Comparison of ENCODE assay signal across 14 cellular contexts in the genomic region with DNA sequence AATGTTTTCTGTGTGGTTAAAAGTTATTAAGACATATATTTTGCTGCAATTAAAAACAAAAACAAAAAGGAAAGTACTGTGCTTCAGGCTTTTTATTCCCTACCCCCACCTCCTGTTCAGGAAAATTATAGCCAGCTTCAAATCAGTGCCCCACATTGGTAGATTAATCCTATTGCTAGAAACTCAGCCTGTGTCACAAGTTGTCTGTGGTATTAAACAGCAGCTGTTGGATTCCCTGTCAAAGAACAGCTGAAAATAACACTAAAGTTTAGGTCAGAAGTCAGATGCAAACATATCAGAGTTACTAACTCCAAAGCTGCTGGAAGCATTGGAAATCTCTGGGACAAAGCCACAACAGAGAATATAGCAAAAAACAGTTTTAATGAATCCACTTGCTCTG. TPM values are rescaled to one million over a fixed set of nuclear protein-coding genes. Genes with fewer than 3 reads are reported as not detected.
DNase-seq lines count a peak whose midpoint lies in the region; ATAC-seq, FAIRE-seq and TF ChIP-seq lines count a peak whose summit lies in the region.
"Had no signal": no experiment of that assay in that cellular context is flagged by ENCODE, and none has a peak within 500 bp of the region (broad histone marks: within the 10 kb centered on the region; RNA-seq: fewer than 3 reads in every experiment).

No MANE protein-coding gene starts in this region.

- no peaks in the 10 kb centered on the region for H3K27me3 ChIP-seq in CD8-positive, alpha-beta memory T cell (ENCODE audit: insufficient read depth, low read length, poor library complexity, severe bottlenecking)
- H3K27me3 ChIP-seq in HUES64 (ENCODE audit: insufficient read depth, low read length) (no peaks in the 10 kb centered on the region), endodermal cell (ENCODE audit: control insufficient read depth, insufficient read depth, low read length, poor library complexity, severe bottlenecking) (no peaks in the 10 kb centered on the region)
- no peaks in the 10 kb centered on the region for H3K27me3 ChIP-seq in naive thymus-derived CD4-positive, alpha-beta T cell (ENCODE audit: control insufficient read depth in 2 of 2, insufficient read depth in 2 of 2, low read length in 2 of 2)
- H3K27me3 ChIP-seq: vagina had no signal

- H3K4me3 Mint-ChIP-seq in CD8-positive, alpha-beta memory T cell, result peak overlapping the region in 4 of 7 donors; percentile 5 to 43 (median 26)
- H3K4me3 Mint-ChIP-seq in endodermal cell, result no peak overlapping the region
- H3K4me3 Mint-ChIP-seq in naive thymus-derived CD4-positive, alpha-beta T cell, result peak overlapping the region in 9 of 10 donors; percentile 2 to 97 (median 93)

- no peak for ATAC-seq in naive thymus-derived CD4-positive, alpha-beta T cell
- ATAC-seq in HG02798 (IDR thresholded peaks at IDR 0.05; ENCODE audit: poor library complexity, unreplicated experiment), result no peak

- intact Hi-C loops in naive thymus-derived CD4-positive, alpha-beta T cell (cut with micrococcal nuclease), result loop anchor here in 1 of 2 donors (1.0 to 5.0 kb wide), 2 partner anchors 10 to 47 kb away; no protein-coding TSS in a partner anchor
- intact Hi-C loops in kidney (cut with DNase I), result no loop called here

- no peaks in the 10 kb centered on the region for H3K36me3 ChIP-seq in CD8-positive, alpha-beta memory T cell (ENCODE audit: insufficient read depth, low read length)
- peaks cover 11% of the 10 kb centered on the region; the same call in 1 of the 2 replicates for H3K36me3 ChIP-seq in HUES64 (ENCODE audit: insufficient read depth, low read length)
- peaks cover 40% of the 10 kb centered on the region for H3K36me3 ChIP-seq in endodermal cell (ENCODE audit: control insufficient read depth, insufficient read depth, low read length)
- peaks cover 0 to 7% (median 0%) of the 10 kb centered on the region in 3 experiments for H3K36me3 ChIP-seq in naive thymus-derived CD4-positive, alpha-beta T cell (ENCODE audit: control insufficient read depth in 2 of 3, insufficient read depth in 3 of 3, low read length in 3 of 3)
- H3K36me3 ChIP-seq in kidney (ENCODE audit: control insufficient read depth in 1 of 2, insufficient read depth in 2 of 2, low read length in 2 of 2), result no peaks in the 10 kb centered on the region
- H3K36me3 ChIP-seq: vagina had no signal

- peaks cover 20% of the 10 kb centered on the region for H3K4me1 ChIP-seq in CD8-positive, alpha-beta memory T cell (ENCODE audit: insufficient read depth, low read length)
- H3K4me1 ChIP-seq in HUES64 (ENCODE audit: insufficient read depth, low read length) (peaks cover 48% of the 10 kb centered on the region), endodermal cell (ENCODE audit: control insufficient read depth, insufficient read depth, low read length) (no peaks in the 10 kb centered on the region), kidney (ENCODE audit: control insufficient read depth in 1 of 2, insufficient read depth in 1 of 2, low read depth in 1 of 2, low read length in 2 of 2) (peaks cover 7 to 14% of the 10 kb centered on the region in 2 donors)
- peaks cover 4 to 34% of the 10 kb centered on the region in 2 donors for H3K4me1 ChIP-seq in naive thymus-derived CD4-positive, alpha-beta T cell (ENCODE audit: control insufficient read depth in 2 of 2, insufficient read depth in 2 of 2, low read length in 2 of 2)
- H3K4me1 ChIP-seq: vagina had no signal

- H3K27ac ChIP-seq in CD8-positive, alpha-beta memory T cell (ENCODE audit: low read depth, low read length), result no peak overlapping the region
- H3K27ac ChIP-seq in HUES64 (ENCODE audit: low read depth, low read length) (peak overlapping the region; percentile 2; the same call in 1 of the 2 replicates), endodermal cell (ENCODE audit: low read depth, low read length) (no peak overlapping the region), kidney (ENCODE audit: low read depth in 2 of 2, low read length in 2 of 2) (no peak overlapping the region)
- H3K27ac ChIP-seq in naive thymus-derived CD4-positive, alpha-beta T cell (ENCODE audit: low read depth, low read length), result no peak overlapping the region
- H3K27ac ChIP-seq: vagina had no signal

- CTCF ChIA-PET in CD8-positive, alpha-beta memory T cell (lab: Charles Lee), result no interaction called here
- CTCF ChIA-PET in naive thymus-derived CD4-positive, alpha-beta T cell (lab: Charles Lee), result interaction anchor here (0.8 kb wide), 1 partner anchor 19 kb away, joined by 3 read pairs; no protein-coding TSS in a partner anchor

- POLR2A ChIA-PET in CD8-positive, alpha-beta memory T cell (lab: Charles Lee), result no interaction called here
- POLR2A ChIA-PET in naive thymus-derived CD4-positive, alpha-beta T cell (lab: Charles Lee), result interaction anchor here (1.1 to 3.6 kb wide), 4 partner anchors 19 to 79 kb away, joined by 3 to 42 read pairs (median 8); no protein-coding TSS in a partner anchor

- no peak for DNase-seq in CD8-positive, alpha-beta memory T cell
- no peak for DNase-seq in endodermal cell
- no peak for DNase-seq in naive thymus-derived CD4-positive, alpha-beta T cell
- no peak for DNase-seq in DMS 273 (lab: John Stamatoyannopoulos, UW; ENCODE audit: unreplicated experiment)
- no peak for DNase-seq in KG1 (lab: John Stamatoyannopoulos, UW)
- no peak for DNase-seq in kidney
- DNase-seq: activated T-cell treated with anti-CD3 and anti-CD28 coated beads, Interleukin-2, amount 50 U/mL, for 24 hours; DMS79; effector CD8-positive, alpha-beta T cell; stimulated activated CD4-positive, alpha-beta T cell treated with anti-CD3 and anti-CD28 coated beads, Interleukin-4, amount 100 ng/mL, for 24 hours; stimulated activated naive B cell treated with anti-CD40 and anti-IgM and Interleukin-4, amounts not matched to agents 10 μg/mL and 1 μg/mL and 100 μg/mL, for 72 hours had no signal

- peaks cover 0 to 2% (median 0%) of the 10 kb centered on the region in 3 donors for H3K36me3 Mint-ChIP-seq in CD8-positive, alpha-beta memory T cell
- H3K36me3 Mint-ChIP-seq in endodermal cell (ENCODE audit: low read depth), result peaks cover 38% of the 10 kb centered on the region
- H3K36me3 Mint-ChIP-seq in naive thymus-derived CD4-positive, alpha-beta T cell, result peaks cover 0 to 18% (median 11%) of the 10 kb centered on the region in 5 donors
- H3K36me3 Mint-ChIP-seq: stimulated activated naive B cell treated with anti-CD40 and anti-IgM and Interleukin-4, amounts not matched to agents 10 μg/mL and 1 μg/mL and 100 μg/mL, for 72 hours had no signal

- TF ChIP-seq CTCF in endodermal cell (conservative IDR thresholded peaks at IDR 0.05) (no peak), kidney (IDR thresholded peaks at IDR 0.05; ENCODE audit: borderline replicate concordance, extremely low read depth, insufficient read depth) (no peak)

- no peak overlapping the region for H3K27ac Mint-ChIP-seq in CD8-positive, alpha-beta memory T cell
- no peak overlapping the region for H3K27ac Mint-ChIP-seq in endodermal cell
- peak overlapping the region in 6 of 9 donors; percentile 47 to 99 (median 98) for H3K27ac Mint-ChIP-seq in naive thymus-derived CD4-positive, alpha-beta T cell

- H3K4me1 Mint-ChIP-seq in CD8-positive, alpha-beta memory T cell, result peaks cover 22 to 49% (median 39%) of the 10 kb centered on the region in 3 donors
- peaks cover 45% of the 10 kb centered on the region for H3K4me1 Mint-ChIP-seq in endodermal cell
- peaks cover 9 to 57% (median 48%) of the 10 kb centered on the region in 7 donors for H3K4me1 Mint-ChIP-seq in naive thymus-derived CD4-positive, alpha-beta T cell

- no peaks in the 10 kb centered on the region for H3K9me3 ChIP-seq in CD8-positive, alpha-beta memory T cell (ENCODE audit: low read length)
- H3K9me3 ChIP-seq in HUES64 (ENCODE audit: insufficient read depth, low read depth, low read length), result no peaks in the 10 kb centered on the region
- H3K9me3 ChIP-seq in endodermal cell (ENCODE audit: control insufficient read depth, low read length), result peaks cover 15% of the 10 kb centered on the region
- no peaks in the 10 kb centered on the region for H3K9me3 ChIP-seq in naive thymus-derived CD4-positive, alpha-beta T cell (ENCODE audit: control insufficient read depth in 2 of 3, low read length in 3 of 3)
- H3K9me3 ChIP-seq in kidney (ENCODE audit: control insufficient read depth in 1 of 2, low read length in 2 of 2), result no peaks in the 10 kb centered on the region
- H3K9me3 ChIP-seq: vagina had no signal

- H3K4me3 ChIP-seq in CD8-positive, alpha-beta memory T cell (ENCODE audit: low read length), result no peak overlapping the region
- H3K4me3 ChIP-seq in HUES64 (ENCODE audit: low read length), result peak overlapping the region; percentile 5; the same call in 1 of the 2 replicates
- H3K4me3 ChIP-seq in endodermal cell (ENCODE audit: low read length), result peak overlapping the region; percentile 86
- no peak overlapping the region for H3K4me3 ChIP-seq in naive thymus-derived CD4-positive, alpha-beta T cell (ENCODE audit: low read length)
- H3K4me3 ChIP-seq in kidney (ENCODE audit: low read length in 2 of 2), result no peak overlapping the region

- no peak for FAIRE-seq in kidney (lab: Jason Lieb, UNC)

- peaks cover 0 to 3% of the 10 kb centered on the region in 2 donors for H3K27me3 Mint-ChIP-seq in CD8-positive, alpha-beta memory T cell
- no peaks in the 10 kb centered on the region for H3K27me3 Mint-ChIP-seq in endodermal cell (ENCODE audit: insufficient read depth)
- no peaks in the 10 kb centered on the region for H3K27me3 Mint-ChIP-seq in naive thymus-derived CD4-positive, alpha-beta T cell
- H3K27me3 Mint-ChIP-seq: activated T-cell treated with anti-CD3 and anti-CD28 coated beads, Interleukin-2, amount 50 U/mL, for 24 hours; stimulated activated naive B cell treated with anti-CD40 and anti-IgM and Interleukin-4, amounts not matched to agents 10 μg/mL and 1 μg/mL and 100 μg/mL, for 72 hours had no signal

- peaks cover 0 to 4% (median 0%) of the 10 kb centered on the region in 5 donors for H3K9me3 Mint-ChIP-seq in CD8-positive, alpha-beta memory T cell
- H3K9me3 Mint-ChIP-seq in endodermal cell, result peaks cover 6% of the 10 kb centered on the region
- H3K9me3 Mint-ChIP-seq in naive thymus-derived CD4-positive, alpha-beta T cell, result peaks cover 0 to 7% (median 1%) of the 10 kb centered on the region in 11 donors
- H3K9me3 Mint-ChIP-seq: activated T-cell treated with anti-CD3 and anti-CD28 coated beads, Interleukin-2, amount 50 U/mL, for 24 hours; stimulated activated naive B cell treated with anti-CD40 and anti-IgM and Interleukin-4, amounts not matched to agents 10 μg/mL and 1 μg/mL and 100 μg/mL, for 72 hours had no signal

- H3K9ac ChIP-seq in HUES64 (ENCODE audit: low read depth, low read length) (0 out of 2 replicates have a peak overlapping the region, but pooled peaks have one; percentile 2), endodermal cell (ENCODE audit: extremely low read depth, low read length, poor library complexity, severe bottlenecking) (peak overlapping the region; percentile 69), kidney (ENCODE audit: low read length in 2 of 2) (no peak overlapping the region)

RNA-seq across cellular contexts. Expression of gene CCDC141, which starts 0.8 kb away (rescaled TPM):
- total RNA-seq in CD8-positive, alpha-beta memory T cell, result 1 to 10 TPM; 1.6 to 2.1 TPM
- 3.9 TPM for polyA plus RNA-seq in CD8-positive, alpha-beta memory T cell
- 2.3 TPM for polyA plus RNA-seq in HUES64 (2013, experiment 1 of 2)
- 2.3 TPM for polyA plus RNA-seq in HUES64 (2013, experiment 2 of 2)
- total RNA-seq in endodermal cell (100 to 1,000 TPM; 118 to 142 TPM), kidney (3.0 TPM)
- polyA plus RNA-seq in endodermal cell (2013, experiment 1 of 2), result 5.3 TPM
- polyA plus RNA-seq in endodermal cell (2013, experiment 2 of 2), result 7.2 TPM
- total RNA-seq in naive thymus-derived CD4-positive, alpha-beta T cell, result 10 to 100 TPM; 11.6 to 39.2 (median 35.1) TPM
- 10 to 100 TPM in 1 of 2 donors, 1 to 10 TPM in 1; 8.2 to 16.7 TPM for polyA plus RNA-seq in naive thymus-derived CD4-positive, alpha-beta T cell
- not detected for polyA plus RNA-seq in kidney (ENCODE audit: insufficient read depth, low read depth, low replicate concordance)

Comparison
In these comparisons a context has a peak if more than half of its experiments do, and no peak if none do; other contexts are left out.
1. H3K4me3 ChIP-seq: peak in HUES64 (single experiment) and endodermal cell (single experiment); none in CD8-positive, alpha-beta memory T cell (single experiment), naive thymus-derived CD4-positive, alpha-beta T cell (single experiment) and kidney (0 of 2).
2. H3K27ac Mint-ChIP-seq: peak in naive thymus-derived CD4-positive, alpha-beta T cell (6 of 9); none in CD8-positive, alpha-beta memory T cell (0 of 8) and endodermal cell (single experiment).
3. H3K9ac ChIP-seq: peak in HUES64 (single experiment) and endodermal cell (single experiment); none in kidney (0 of 2).